ENCODE assay signal across 9 cellular contexts in genomic region chr11:36672815-36673450, GRCh38.
DNase-seq lines count a peak whose midpoint lies in the region; FAIRE-seq and TF ChIP-seq lines count a peak whose summit lies in the region.
"Had no signal": no experiment of that assay in that cellular context is flagged by ENCODE, and none has a peak within 500 bp of the region (broad histone marks: within the 10 kb centered on the region; RNA-seq: fewer than 3 reads in every experiment).

No MANE protein-coding gene starts in this region.

- H3K36me3 Mint-ChIP-seq in activated CD4-positive, alpha-beta T cell treated with anti-CD3 and anti-CD28 coated beads, Interleukin-2, amount 10 ng/mL, durations not matched to agents 24 days and 14 days (ENCODE audit: low read depth), result no peaks in the 10 kb centered on the region
- H3K36me3 Mint-ChIP-seq: stimulated activated naive B cell treated with anti-CD40 and anti-IgM and Interleukin-4, amounts not matched to agents 10 μg/mL and 1 μg/mL and 100 μg/mL, for 72 hours had no signal

- no peaks in the 10 kb centered on the region for H3K9me2 ChIP-seq in Loucy (replicated peaks; ENCODE audit: low read depth, low read length)

- H3F3A ChIP-seq in Loucy (ENCODE audit: low read depth), result no peaks in the 10 kb centered on the region

- no peaks in the 10 kb centered on the region for H3K79me2 ChIP-seq in Loucy (ENCODE audit: insufficient read depth, low read length)

- H3K36me3 ChIP-seq in Loucy (ENCODE audit: insufficient read depth, low read length) (no peaks in the 10 kb centered on the region), small intestine (ENCODE audit: control insufficient read depth in 2 of 2, insufficient read depth in 2 of 2, low read length in 2 of 2) (no peaks in the 10 kb centered on the region)

- intact Hi-C loops in activated CD4-positive, alpha-beta T cell treated with anti-CD3 and anti-CD28 coated beads, Interleukin-2, amount 10 ng/mL, durations not matched to agents 24 days and 14 days (cut with micrococcal nuclease), result loop anchor here (1.0 to 2.0 kb wide), 2 partner anchors 109 to 380 kb away; no protein-coding TSS in a partner anchor

- peak; percentile 72 for DNase-seq in activated CD4-positive, alpha-beta T cell treated with anti-CD3 and anti-CD28 coated beads, Interleukin-2, amount 10 ng/mL, durations not matched to agents 24 days and 14 days
- DNase-seq in activated CD4-positive, alpha-beta T cell treated with anti-CD3 and anti-CD28 coated beads for 1 hour, result no peak
- DNase-seq in SW480 (ENCODE audit: low spot score) (peak; percentile 35), frontal cortex (ENCODE audit: low spot score in 2 of 2) (peak in 1 of 2 donors; percentile 14), small intestine (peak; percentile 50), UCSD-AML1 (lab: John Stamatoyannopoulos, UW; ENCODE audit: unreplicated experiment) (no peak)
- DNase-seq in activated CD4-positive, CD25-positive, alpha-beta regulatory T cell (lab: John Stamatoyannopoulos, UW), result no peak
- DNase-seq: stimulated activated naive B cell treated with anti-CD40 and anti-IgM and Interleukin-4, amounts not matched to agents 10 μg/mL and 1 μg/mL and 100 μg/mL, for 72 hours had no signal

- no peak overlapping the region for H3K27ac Mint-ChIP-seq in activated CD4-positive, alpha-beta T cell treated with anti-CD3 and anti-CD28 coated beads, Interleukin-2, amount 10 ng/mL, durations not matched to agents 24 days and 14 days
- H3K27ac Mint-ChIP-seq: stimulated activated naive B cell treated with anti-CD40 and anti-IgM and Interleukin-4, amounts not matched to agents 10 μg/mL and 1 μg/mL and 100 μg/mL, for 72 hours had no signal

- TF ChIP-seq CTCF in Loucy (conservative IDR thresholded peaks at IDR 0.05; ENCODE audit: low read length), result peak; percentile 93

- WGBS in small intestine, 3 donors, result 59 to 62% (median 61%) methylated on average over 5 of the region's 5 CpGs

- H4K20me1 ChIP-seq in Loucy (ENCODE audit: insufficient read depth, low read length, poor library complexity, severe bottlenecking), result no peaks in the 10 kb centered on the region

- H3K4me3 Mint-ChIP-seq in activated CD4-positive, alpha-beta T cell treated with anti-CD3 and anti-CD28 coated beads, Interleukin-2, amount 10 ng/mL, durations not matched to agents 24 days and 14 days, result no peak overlapping the region
- H3K4me3 Mint-ChIP-seq: stimulated activated naive B cell treated with anti-CD40 and anti-IgM and Interleukin-4, amounts not matched to agents 10 μg/mL and 1 μg/mL and 100 μg/mL, for 72 hours had no signal

- H3K27me3 Mint-ChIP-seq in activated CD4-positive, alpha-beta T cell treated with anti-CD3 and anti-CD28 coated beads, Interleukin-2, amount 10 ng/mL, durations not matched to agents 24 days and 14 days, result peaks cover 2% of the 10 kb centered on the region

- H3K4me3 ChIP-seq in Loucy (ENCODE audit: low read length, poor library complexity, severe bottlenecking), result no peak overlapping the region
- no peak overlapping the region for H3K4me3 ChIP-seq in small intestine (ENCODE audit: low read depth in 1 of 2, low read length in 2 of 2)

- H3K9me3 ChIP-seq in Loucy (ENCODE audit: insufficient read depth, low read depth, low read length) (no peaks in the 10 kb centered on the region), small intestine (ENCODE audit: control insufficient read depth, low read depth) (no peaks in the 10 kb centered on the region)

- FAIRE-seq in frontal cortex (lab: Jason Lieb, UNC) (peak; percentile 60), small intestine (lab: Jason Lieb, UNC) (peak; percentile 44)

- H3K9ac ChIP-seq in Loucy (ENCODE audit: low read depth, low read length, poor library complexity, severe bottlenecking), result no peak overlapping the region

- no peaks in the 10 kb centered on the region for H3K9me3 Mint-ChIP-seq in activated CD4-positive, alpha-beta T cell treated with anti-CD3 and anti-CD28 coated beads, Interleukin-2, amount 10 ng/mL, durations not matched to agents 24 days and 14 days

- no peak overlapping the region for H3K4me2 ChIP-seq in Loucy (ENCODE audit: low read depth, low read length, poor library complexity, severe bottlenecking)

- H3K27me3 ChIP-seq in Loucy (ENCODE audit: insufficient read depth, low read length, poor library complexity, severe bottlenecking) (no peaks in the 10 kb centered on the region), small intestine (ENCODE audit: control insufficient read depth in 2 of 2, insufficient read depth in 2 of 2, low read length in 2 of 2) (no peaks in the 10 kb centered on the region)

- H3K4me1 Mint-ChIP-seq in activated CD4-positive, alpha-beta T cell treated with anti-CD3 and anti-CD28 coated beads, Interleukin-2, amount 10 ng/mL, durations not matched to agents 24 days and 14 days, result no peaks in the 10 kb centered on the region
- H3K4me1 Mint-ChIP-seq: stimulated activated naive B cell treated with anti-CD40 and anti-IgM and Interleukin-4, amounts not matched to agents 10 μg/mL and 1 μg/mL and 100 μg/mL, for 72 hours had no signal

- H3K4me1 ChIP-seq in Loucy (ENCODE audit: insufficient read depth, low read length, poor library complexity, severe bottlenecking) (no peaks in the 10 kb centered on the region), small intestine (ENCODE audit: control insufficient read depth in 2 of 2, insufficient read depth in 1 of 2, low read depth in 1 of 2, low read length in 1 of 2) (no peaks in the 10 kb centered on the region)

- H3K27ac ChIP-seq in small intestine (ENCODE audit: low read depth in 1 of 2, low read length in 1 of 2), result no peak overlapping the region

- H2AFZ ChIP-seq in Loucy (ENCODE audit: low read length), result no peak overlapping the region

Comparison
In these comparisons a context has a peak if more than half of its experiments do, and no peak if none do; other contexts are left out.
1. DNase-seq: peak in activated CD4-positive, alpha-beta T cell treated with anti-CD3 and anti-CD28 coated beads, Interleukin-2, amount 10 ng/mL, durations not matched to agents 24 days and 14 days (single experiment), SW480 (single experiment) and small intestine (single experiment); none in activated CD4-positive, alpha-beta T cell treated with anti-CD3 and anti-CD28 coated beads for 1 hour (single experiment), activated CD4-positive, CD25-positive, alpha-beta regulatory T cell (0 of 4) and UCSD-AML1 (single experiment).